In the genomic region with DNA sequence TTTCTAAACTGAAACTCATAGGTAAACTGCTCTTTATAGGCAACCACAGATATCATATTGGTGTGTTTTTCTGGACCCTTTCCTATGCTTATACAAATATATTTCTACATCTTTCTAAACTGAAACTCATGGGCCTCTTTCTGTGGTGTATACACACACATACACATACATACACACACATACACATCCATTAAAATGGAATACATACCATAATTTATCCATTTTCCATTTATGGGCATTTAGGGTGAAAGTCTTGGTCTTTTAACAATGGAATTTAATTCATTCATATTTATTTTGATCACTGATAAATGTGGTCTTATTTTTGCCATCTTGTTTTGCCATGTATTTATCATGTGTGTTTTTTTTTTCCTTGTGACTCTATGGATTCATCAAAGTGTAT, we compare ENCODE assay signal across 13 cellular contexts. TPM values are rescaled to one million over a fixed set of nuclear protein-coding genes. Genes with fewer than 3 reads are reported as not detected.
DNase-seq lines count a peak whose midpoint lies in the region; ATAC-seq and TF ChIP-seq lines count a peak whose summit lies in the region.
"Had no signal": no experiment of that assay in that cellular context is flagged by ENCODE, and none has a peak within 500 bp of the region (broad histone marks: within the 10 kb centered on the region; RNA-seq: fewer than 3 reads in every experiment).

No MANE protein-coding gene starts in this region.

- H3K9me3 Mint-ChIP-seq in activated CD4-positive, alpha-beta T cell treated with anti-CD3 and anti-CD28 coated beads, Interleukin-2, amount 10 ng/mL, durations not matched to agents 7 days and 5 days, result no peaks in the 10 kb centered on the region
- H3K9me3 Mint-ChIP-seq in T-cell (peaks cover 0 to 3% (median 0%) of the 10 kb centered on the region in 3 donors), immature natural killer cell (peaks cover 0 to 2% (median 0%) of the 10 kb centered on the region in 6 donors), GM23338 (no peaks in the 10 kb centered on the region)
- peaks cover 0 to 5% of the 10 kb centered on the region in 2 donors for H3K9me3 Mint-ChIP-seq in stimulated activated naive CD8-positive, alpha-beta T cell treated with anti-CD3 and anti-CD28 coated beads, Interleukin-15, amount 100 ng/mL, for 72 hours

- no peaks in the 10 kb centered on the region for H4K20me1 ChIP-seq in GM23338 (replicated peaks; ENCODE audit: insufficient read depth)

- H3K27ac Mint-ChIP-seq in activated CD4-positive, alpha-beta T cell treated with anti-CD3 and anti-CD28 coated beads, Interleukin-2, amount 10 ng/mL, durations not matched to agents 7 days and 5 days, result peak overlapping the region; percentile 99
- H3K27ac Mint-ChIP-seq in T-cell (peak overlapping the region; percentile 99), immature natural killer cell (peak overlapping the region; percentile 98 to 100 (median 99)), GM23338 (no peak overlapping the region)
- H3K27ac Mint-ChIP-seq in stimulated activated naive CD8-positive, alpha-beta T cell treated with anti-CD3 and anti-CD28 coated beads, Interleukin-15, amount 100 ng/mL, for 72 hours, result peak overlapping the region in 1 of 2 donors; percentile 88

- CTCF ChIA-PET in activated CD4-positive, alpha-beta T cell treated with anti-CD3 and anti-CD28 coated beads, Interleukin-2, amount 10 ng/mL, durations not matched to agents 7 days and 5 days (lab: Charles Lee), result interaction anchor here (0.8 to 1.4 kb wide), 2 partner anchors 23 to 65 kb away, joined by 3 to 4 read pairs; no protein-coding TSS in a partner anchor
- CTCF ChIA-PET in T-cell (lab: Charles Lee), result interaction anchor here in 1 of 2 donors (1.1 to 2.9 kb wide), 3 partner anchors 44 to 77 kb away, joined by 3 to 16 read pairs (median 14); partner anchors contain the start of gene IRF1

- H3K4me1 ChIP-seq in GM23338 (ENCODE audit: insufficient read depth), result peaks cover 11% of the 10 kb centered on the region

- H3K36me3 Mint-ChIP-seq in activated CD4-positive, alpha-beta T cell treated with anti-CD3 and anti-CD28 coated beads, Interleukin-2, amount 10 ng/mL, durations not matched to agents 7 days and 5 days (ENCODE audit: low read depth), result peaks cover 48% of the 10 kb centered on the region
- H3K36me3 Mint-ChIP-seq in T-cell (peaks cover 25% of the 10 kb centered on the region), immature natural killer cell (peaks cover 19 to 20% (median 20%) of the 10 kb centered on the region in 3 donors), GM23338 (ENCODE audit: low read depth) (no peaks in the 10 kb centered on the region)

- ATAC-seq in T-cell (replicated peaks in 1 of 4) (no peak), GM23338 (no peak)
- ATAC-seq in stimulated activated naive CD8-positive, alpha-beta T cell treated with anti-CD3 and anti-CD28 coated beads, Interleukin-15, amount 100 ng/mL, for 72 hours, result no peak
- ATAC-seq: A549; activated CD4-positive, CD25-positive, alpha-beta regulatory T cell treated with anti-CD3 and anti-CD28 coated beads, Interleukin-2, amount 50 U/mL, for 24 hours; esophagus mucosa; pancreas had no signal

- H3K4me2 ChIP-seq in GM23338, result no peak overlapping the region

- POLR2A ChIA-PET in activated CD4-positive, alpha-beta T cell treated with anti-CD3 and anti-CD28 coated beads, Interleukin-2, amount 10 ng/mL, durations not matched to agents 7 days and 5 days (lab: Charles Lee), result no interaction called here
- POLR2A ChIA-PET in T-cell (lab: Charles Lee), result interaction anchor here (0.6 to 3.6 kb wide), 3 partner anchors 65 to 82 kb away, joined by 3 to 16 read pairs (median 5); no protein-coding TSS in a partner anchor

- peaks cover 13% of the 10 kb centered on the region; the same call in 1 of the 2 replicates for H3F3A ChIP-seq in GM23338 (replicated peaks; ENCODE audit: low read depth)

- H3K4me1 Mint-ChIP-seq in activated CD4-positive, alpha-beta T cell treated with anti-CD3 and anti-CD28 coated beads, Interleukin-2, amount 10 ng/mL, durations not matched to agents 7 days and 5 days, result peaks cover 69% of the 10 kb centered on the region
- H3K4me1 Mint-ChIP-seq in T-cell, result peaks cover 74 to 87% (median 84%) of the 10 kb centered on the region in 3 donors
- H3K4me1 Mint-ChIP-seq in immature natural killer cell, result peaks cover 86 to 92% of the 10 kb centered on the region in 2 donors
- H3K4me1 Mint-ChIP-seq in stimulated activated naive CD8-positive, alpha-beta T cell treated with anti-CD3 and anti-CD28 coated beads, Interleukin-15, amount 100 ng/mL, for 72 hours, result peaks cover 78% of the 10 kb centered on the region
- H3K4me1 Mint-ChIP-seq in GM23338, result peaks cover 9% of the 10 kb centered on the region

- H3K4me3 ChIP-seq in GM23338, result no peak overlapping the region
- H3K4me3 ChIP-seq: A549, pancreas had no signal

- no peaks in the 10 kb centered on the region for H3K9me2 ChIP-seq in GM23338 (ENCODE audit: insufficient read depth)

- H3K27me3 Mint-ChIP-seq in activated CD4-positive, alpha-beta T cell treated with anti-CD3 and anti-CD28 coated beads, Interleukin-2, amount 10 ng/mL, durations not matched to agents 7 days and 5 days, result no peaks in the 10 kb centered on the region
- H3K27me3 Mint-ChIP-seq in T-cell, result no peaks in the 10 kb centered on the region
- H3K27me3 Mint-ChIP-seq in immature natural killer cell (ENCODE audit: low read depth in 3 of 3), result peaks cover 4 to 10% (median 7%) of the 10 kb centered on the region in 3 donors
- H3K27me3 Mint-ChIP-seq in stimulated activated naive CD8-positive, alpha-beta T cell treated with anti-CD3 and anti-CD28 coated beads, Interleukin-15, amount 100 ng/mL, for 72 hours, result no peaks in the 10 kb centered on the region
- H3K27me3 Mint-ChIP-seq in GM23338 (ENCODE audit: insufficient read depth, low read depth, poor library complexity), result peaks cover 2% of the 10 kb centered on the region

- no peak for DNase-seq in activated CD4-positive, alpha-beta T cell treated with anti-CD3 and anti-CD28 coated beads, Interleukin-2, amount 10 ng/mL, durations not matched to agents 7 days and 5 days
- DNase-seq in activated CD4-positive, alpha-beta T cell treated with anti-CD3 and anti-CD28 coated beads for 48 hours, result no peak
- DNase-seq in T-cell (no peak), immature natural killer cell (no peak), GM23338 (ENCODE audit: low spot score) (no peak)
- no peak for DNase-seq in stimulated activated naive CD8-positive, alpha-beta T cell treated with anti-CD3 and anti-CD28 coated beads, Interleukin-15, amount 100 ng/mL, for 72 hours
- no peak for DNase-seq in effector CD8-positive, alpha-beta T cell (lab: John Stamatoyannopoulos, UW)
- no peak for DNase-seq in effector CD4-positive, alpha-beta T cell
- DNase-seq: NCI-H1930, pancreas had no signal

- peak overlapping the region; percentile 98 for H3K4me3 Mint-ChIP-seq in activated CD4-positive, alpha-beta T cell treated with anti-CD3 and anti-CD28 coated beads, Interleukin-2, amount 10 ng/mL, durations not matched to agents 7 days and 5 days
- H3K4me3 Mint-ChIP-seq in T-cell (peak overlapping the region; percentile 98 to 99 (median 98)), immature natural killer cell (peak overlapping the region; percentile 96 to 100 (median 100)), GM23338 (no peak overlapping the region)
- H3K4me3 Mint-ChIP-seq in stimulated activated naive CD8-positive, alpha-beta T cell treated with anti-CD3 and anti-CD28 coated beads, Interleukin-15, amount 100 ng/mL, for 72 hours, result peak overlapping the region; percentile 87 to 91

- H3K27ac ChIP-seq in GM23338 (ENCODE audit: low read depth), result no peak overlapping the region

- H2AFZ ChIP-seq in GM23338, result no peak overlapping the region

- H3K27me3 ChIP-seq in GM23338 (ENCODE audit: insufficient read depth), result 0 out of 2 replicates have a peak, but pooled peaks cover 4% of the 10 kb centered on the region
- H3K27me3 ChIP-seq: pancreas had no signal

- H3K36me3 ChIP-seq in GM23338 (ENCODE audit: insufficient read depth), result no peaks in the 10 kb centered on the region
- H3K36me3 ChIP-seq: pancreas had no signal

- H3K79me2 ChIP-seq in GM23338 (replicated peaks; ENCODE audit: insufficient read depth), result no peaks in the 10 kb centered on the region

- TF ChIP-seq CTCF in GM23338 (conservative IDR thresholded peaks at IDR 0.05; ENCODE audit: low read depth in 2 of 2), result no peak

TF ChIP-seq in GM23338, 12 proteins besides CTCF, POLR2A, EP300 and RAD21 (continues in another document):
- no peak for TF ChIP-seq ZNF331 (CRISPR knock-in tag; IDR thresholded peaks at IDR 0.05; ENCODE audit: low read depth)
- TF ChIP-seq, protein P1, sequence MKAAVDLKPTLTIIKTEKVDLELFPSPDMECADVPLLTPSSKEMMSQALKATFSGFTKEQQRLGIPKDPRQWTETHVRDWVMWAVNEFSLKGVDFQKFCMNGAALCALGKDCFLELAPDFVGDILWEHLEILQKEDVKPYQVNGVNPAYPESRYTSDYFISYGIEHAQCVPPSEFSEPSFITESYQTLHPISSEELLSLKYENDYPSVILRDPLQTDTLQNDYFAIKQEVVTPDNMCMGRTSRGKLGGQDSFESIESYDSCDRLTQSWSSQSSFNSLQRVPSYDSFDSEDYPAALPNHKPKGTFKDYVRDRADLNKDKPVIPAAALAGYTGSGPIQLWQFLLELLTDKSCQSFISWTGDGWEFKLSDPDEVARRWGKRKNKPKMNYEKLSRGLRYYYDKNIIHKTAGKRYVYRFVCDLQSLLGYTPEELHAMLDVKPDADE (IDR thresholded peaks at IDR 0.05), result no peak
- TF ChIP-seq EZH2 (IDR thresholded peaks at IDR 0.05; ENCODE audit: low read depth, unreplicated experiment), result no peak
- TF ChIP-seq CREB1 (CRISPR knock-in tag; IDR thresholded peaks at IDR 0.05; ENCODE audit: low read depth), result no peak
- no peak for TF ChIP-seq NANOG (IDR thresholded peaks at IDR 0.05; ENCODE audit: borderline replicate concordance)
- TF ChIP-seq ZNF114 (CRISPR knock-in tag; IDR thresholded peaks at IDR 0.05), result no peak

RNA-seq across cellular contexts. Expression of gene SLC22A5, which starts 44.1 kb away (rescaled TPM):
- 1 to 10 TPM; 3.2 to 3.6 TPM for total RNA-seq in activated CD4-positive, alpha-beta T cell treated with anti-CD3 and anti-CD28 coated beads, Interleukin-2, amount 10 ng/mL, durations not matched to agents 7 days and 5 days
- total RNA-seq in T-cell, result 10 to 100 TPM in 2 of 5 donors, 1 to 10 TPM in 3; 4.8 to 14.0 (median 7.6) TPM
- polyA plus RNA-seq in immature natural killer cell (1 to 10 TPM; 1.1 to 1.5 (median 1.5) TPM), GM23338 (2016; fragmentation: Nextera tagmentation; extraction: Ambion mirVana) (1.7 and 1.9 TPM in 2 replicates)
- 2.4 and 4.8 TPM in 2 replicates for total RNA-seq in GM23338 (2014; rRNA removed; shearing (Covaris generic))
